ENCODE assay signal across 1 cellular context in the genomic region with DNA sequence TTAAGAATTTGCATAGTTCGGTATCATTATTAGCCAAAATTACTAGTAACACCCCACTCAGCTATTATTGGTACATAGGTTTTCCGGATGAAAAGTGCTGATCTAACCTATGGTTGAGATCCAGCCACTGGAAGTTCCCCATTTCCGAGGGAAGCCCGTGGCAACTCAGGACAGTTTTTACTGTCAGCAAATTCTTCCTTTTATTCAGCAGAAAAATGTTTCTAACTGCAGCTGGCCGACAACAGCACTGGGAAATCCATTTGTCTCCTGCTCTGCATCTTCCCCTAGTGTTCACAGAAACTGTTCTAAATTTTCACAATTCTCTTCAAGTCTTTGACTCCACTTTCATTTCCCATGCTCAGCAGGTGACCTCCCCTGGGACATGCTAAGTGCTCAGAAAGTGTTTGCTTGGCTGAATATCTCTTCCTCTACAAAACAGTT.
TF ChIP-seq lines count a peak whose summit lies in the region.

No MANE protein-coding gene starts in this region.

TF ChIP-seq in K562, 482 proteins besides CTCF, POLR2A, EP300 and RAD21 (continued from another document):
- TF ChIP-seq E2F5 (CRISPR knock-in tag; IDR thresholded peaks at IDR 0.05) = no peak
- TF ChIP-seq CHD4 (IDR thresholded peaks at IDR 0.05; ENCODE audit: insufficient read depth, insufficient replicate concordance, low read depth, low read length, poor library complexity, severe bottlenecking) = no peak
